Comparison of ENCODE assay signal across 1 cellular context in the genomic region with DNA sequence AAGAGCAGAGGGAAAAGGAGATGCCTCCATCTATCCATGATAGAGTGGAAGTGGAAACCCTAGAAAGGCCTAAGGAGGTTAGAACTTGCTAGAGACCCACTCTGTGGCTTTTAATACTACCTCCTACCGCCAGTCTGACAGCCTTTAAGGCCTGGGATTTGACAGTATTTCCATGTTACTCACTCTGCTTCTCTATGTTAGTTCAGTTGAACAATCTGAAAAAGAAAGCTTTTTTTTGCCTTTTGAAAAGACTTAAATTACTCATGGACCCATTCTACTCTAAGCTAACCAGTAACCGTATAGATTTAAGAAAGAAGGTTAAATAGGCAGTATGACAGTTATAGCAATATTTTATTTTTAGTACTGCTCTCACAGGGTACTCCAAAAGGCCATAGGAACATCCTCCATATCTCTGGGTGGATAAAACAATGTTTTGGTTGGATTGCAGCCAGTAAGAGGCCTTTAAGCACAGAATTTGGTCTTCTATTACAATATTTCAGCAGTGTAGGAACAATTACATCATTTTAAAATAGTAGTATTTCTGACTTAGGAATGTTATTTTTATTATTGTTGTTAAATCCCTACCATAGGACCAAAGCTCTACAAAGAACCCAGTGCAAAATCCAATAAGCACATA.
TF ChIP-seq lines count a peak whose summit lies in the region.

No MANE protein-coding gene starts in this region.

TF ChIP-seq in endothelial cell of umbilical vein, 7 proteins besides CTCF, POLR2A, EP300 and RAD21:
- TF ChIP-seq JUN (IDR thresholded peaks at IDR 0.05; ENCODE audit: borderline replicate concordance, insufficient read depth, insufficient read length, low read depth) (no peak), MYC (IDR thresholded peaks at IDR 0.05; ENCODE audit: low read depth, low read length) (no peak), GATA2 (IDR thresholded peaks at IDR 0.05; ENCODE audit: insufficient read depth, insufficient read length, low read depth, low read length) (no peak)
